In genomic region chr12:126258190-126258589, GRCh38 we compare ENCODE assay signal across 24 cellular contexts.
"Had no signal": no experiment of that assay in that cellular context is flagged by ENCODE, and none has a peak within 500 bp of the region (broad histone marks: within the 10 kb centered on the region; RNA-seq: fewer than 3 reads in every experiment).

No MANE protein-coding gene starts in this region.

- H3K4me1 ChIP-seq: colonic mucosa, esophagus squamous epithelium, foreskin keratinocyte, gastrocnemius medialis, gastroesophageal sphincter, heart left ventricle had no signal

- DNase-seq: cerebellar nuclear complex; colonic mucosa; cortex of kidney; dermis blood vessel endothelial cell; dorsolateral prefrontal cortex; effector CD4-positive, alpha-beta T cell; effector CD8-positive, alpha-beta T cell; effector memory CD4-positive, alpha-beta T cell; effector memory CD8-positive, alpha-beta T cell; endodermal cell; erythroblast; esophagus squamous epithelium; foreskin fibroblast; foreskin keratinocyte; foreskin melanocyte; gastrocnemius medialis; glutamatergic neuron; head of caudate nucleus; heart left ventricle had no signal

- ATAC-seq: effector memory CD8-positive, alpha-beta T cell; esophagus mucosa; foreskin keratinocyte; gastrocnemius medialis; gastroesophageal sphincter; heart left ventricle had no signal

- H3K27me3 Mint-ChIP-seq: dendritic cell treated with granulocyte-macrophage colony-stimulating factor and Interleukin-4, amounts not matched to agents 40 ng/mL and 50 ng/mL, for 4 days; effector memory CD8-positive, alpha-beta T cell had no signal

- H3K27ac ChIP-seq: colonic mucosa, coronary artery, dorsolateral prefrontal cortex, epithelial cell of prostate, esophagus squamous epithelium, foreskin keratinocyte, gastrocnemius medialis, gastroesophageal sphincter, heart left ventricle had no signal

- H3K4me3 ChIP-seq: colonic mucosa, coronary artery, dorsolateral prefrontal cortex, esophagus squamous epithelium, gastrocnemius medialis, gastroesophageal sphincter, heart left ventricle had no signal

- H3K27me3 ChIP-seq: colonic mucosa, dorsolateral prefrontal cortex, esophagus squamous epithelium, foreskin keratinocyte, gastrocnemius medialis, gastroesophageal sphincter, heart left ventricle had no signal

- H3K9me3 Mint-ChIP-seq: endodermal cell had no signal

- H3K36me3 ChIP-seq: colonic mucosa, esophagus squamous epithelium, gastrocnemius medialis, gastroesophageal sphincter, heart left ventricle had no signal

- H3K9me3 ChIP-seq: colonic mucosa, esophagus squamous epithelium, gastrocnemius medialis, gastroesophageal sphincter, heart left ventricle had no signal

- H3K4me3 Mint-ChIP-seq: dendritic cell treated with granulocyte-macrophage colony-stimulating factor and Interleukin-4, amounts not matched to agents 40 ng/mL and 50 ng/mL, for 4 days; effector memory CD8-positive, alpha-beta T cell; endodermal cell had no signal

- H3K27ac Mint-ChIP-seq: dendritic cell treated with granulocyte-macrophage colony-stimulating factor and Interleukin-4, amounts not matched to agents 40 ng/mL and 50 ng/mL, for 4 days; effector memory CD8-positive, alpha-beta T cell; endodermal cell had no signal
